1 cellular context compared by ENCODE assay signal in the genomic region with DNA sequence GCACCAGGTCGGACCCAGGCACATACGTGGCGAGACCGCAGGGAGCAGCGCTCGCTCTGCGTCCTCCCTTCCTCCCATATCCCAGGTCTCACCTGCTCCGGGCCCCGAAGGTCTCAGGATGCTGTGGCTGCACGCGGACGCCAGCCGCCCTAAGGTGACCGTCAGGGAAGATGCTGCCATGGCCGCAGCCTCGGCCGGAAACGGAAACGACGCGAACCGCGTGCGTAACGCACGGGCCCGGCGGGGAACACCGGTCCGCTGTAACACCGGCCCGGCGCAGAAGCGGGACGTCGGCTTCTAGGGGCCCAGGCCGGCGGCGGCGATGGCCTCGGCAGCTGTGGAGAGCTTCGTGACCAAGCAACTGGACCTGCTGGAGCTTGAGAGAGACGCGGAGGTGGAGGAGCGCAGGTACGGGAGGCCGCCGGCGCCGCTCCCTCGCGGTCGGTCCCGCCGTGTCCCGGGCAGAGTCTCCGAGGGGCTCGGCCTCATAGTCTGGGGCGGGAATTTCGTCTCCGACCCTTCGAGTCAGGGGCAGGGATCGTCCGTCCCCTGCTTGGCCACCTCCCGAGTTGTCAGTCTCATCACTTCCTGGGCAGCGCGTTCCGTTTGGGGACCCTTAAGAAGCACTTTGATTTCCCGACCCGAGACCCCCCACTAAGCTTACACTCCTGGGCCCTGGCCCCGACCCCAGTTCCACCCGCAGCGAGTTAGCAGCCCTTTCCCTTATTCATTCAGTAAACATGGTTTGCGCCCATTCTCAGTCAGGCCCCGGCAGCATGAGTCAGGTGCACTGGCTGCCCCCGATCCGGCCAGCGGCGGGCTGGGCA.
TF ChIP-seq lines count a peak whose summit lies in the region.

A gene (plus strand): TSS at position 261 of the 827 bp plus-strand sequence. CDS start 62 bp downstream, at position 323.
A gene (minus strand): TSS at position 202 of the 827 bp plus-strand sequence. CDS start 22 bp downstream, at position 180.

TF ChIP-seq in GM12878, 131 proteins besides CTCF, POLR2A, EP300 and RAD21 (continued from another document):
- TF ChIP-seq, protein P1, sequence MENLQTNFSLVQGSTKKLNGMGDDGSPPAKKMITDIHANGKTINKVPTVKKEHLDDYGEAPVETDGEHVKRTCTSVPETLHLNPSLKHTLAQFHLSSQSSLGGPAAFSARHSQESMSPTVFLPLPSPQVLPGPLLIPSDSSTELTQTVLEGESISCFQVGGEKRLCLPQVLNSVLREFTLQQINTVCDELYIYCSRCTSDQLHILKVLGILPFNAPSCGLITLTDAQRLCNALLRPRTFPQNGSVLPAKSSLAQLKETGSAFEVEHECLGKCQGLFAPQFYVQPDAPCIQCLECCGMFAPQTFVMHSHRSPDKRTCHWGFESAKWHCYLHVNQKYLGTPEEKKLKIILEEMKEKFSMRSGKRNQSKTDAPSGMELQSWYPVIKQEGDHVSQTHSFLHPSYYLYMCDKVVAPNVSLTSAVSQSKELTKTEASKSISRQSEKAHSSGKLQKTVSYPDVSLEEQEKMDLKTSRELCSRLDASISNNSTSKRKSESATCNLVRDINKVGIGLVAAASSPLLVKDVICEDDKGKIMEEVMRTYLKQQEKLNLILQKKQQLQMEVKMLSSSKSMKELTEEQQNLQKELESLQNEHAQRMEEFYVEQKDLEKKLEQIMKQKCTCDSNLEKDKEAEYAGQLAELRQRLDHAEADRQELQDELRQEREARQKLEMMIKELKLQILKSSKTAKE (IDR thresholded peaks at IDR 0.05; ENCODE audit: low read depth, poor library complexity, severe bottlenecking), result no peak
- TF ChIP-seq, protein P2, sequence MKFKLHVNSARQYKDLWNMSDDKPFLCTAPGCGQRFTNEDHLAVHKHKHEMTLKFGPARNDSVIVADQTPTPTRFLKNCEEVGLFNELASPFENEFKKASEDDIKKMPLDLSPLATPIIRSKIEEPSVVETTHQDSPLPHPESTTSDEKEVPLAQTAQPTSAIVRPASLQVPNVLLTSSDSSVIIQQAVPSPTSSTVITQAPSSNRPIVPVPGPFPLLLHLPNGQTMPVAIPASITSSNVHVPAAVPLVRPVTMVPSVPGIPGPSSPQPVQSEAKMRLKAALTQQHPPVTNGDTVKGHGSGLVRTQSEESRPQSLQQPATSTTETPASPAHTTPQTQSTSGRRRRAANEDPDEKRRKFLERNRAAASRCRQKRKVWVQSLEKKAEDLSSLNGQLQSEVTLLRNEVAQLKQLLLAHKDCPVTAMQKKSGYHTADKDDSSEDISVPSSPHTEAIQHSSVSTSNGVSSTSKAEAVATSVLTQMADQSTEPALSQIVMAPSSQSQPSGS (IDR thresholded peaks at IDR 0.05; ENCODE audit: low read length), result no peak
- TF ChIP-seq RAD51 (IDR thresholded peaks at IDR 0.05) (no peak), SIN3A (IDR thresholded peaks at IDR 0.05; ENCODE audit: low read depth, low read length) (peak; percentile 89), NR2C1 (IDR thresholded peaks at IDR 0.05) (peak; percentile 76), ZZZ3 (IDR thresholded peaks at IDR 0.05; ENCODE audit: control insufficient read depth, insufficient read length, low read depth) (peak; percentile 63), CBX3 (IDR thresholded peaks at IDR 0.05; ENCODE audit: borderline replicate concordance, low read depth) (no peak), BCL11A (IDR thresholded peaks at IDR 0.05; ENCODE audit: low read depth, low read length) (peak; percentile 36; the same call in 1 of the 2 replicates), SUPT20H (IDR thresholded peaks at IDR 0.05; ENCODE audit: borderline replicate concordance, control insufficient read depth, low read depth, low read length) (no peak), KDM1A (IDR thresholded peaks at IDR 0.05; ENCODE audit: borderline replicate concordance) (no peak)
- TF ChIP-seq, protein P3, sequence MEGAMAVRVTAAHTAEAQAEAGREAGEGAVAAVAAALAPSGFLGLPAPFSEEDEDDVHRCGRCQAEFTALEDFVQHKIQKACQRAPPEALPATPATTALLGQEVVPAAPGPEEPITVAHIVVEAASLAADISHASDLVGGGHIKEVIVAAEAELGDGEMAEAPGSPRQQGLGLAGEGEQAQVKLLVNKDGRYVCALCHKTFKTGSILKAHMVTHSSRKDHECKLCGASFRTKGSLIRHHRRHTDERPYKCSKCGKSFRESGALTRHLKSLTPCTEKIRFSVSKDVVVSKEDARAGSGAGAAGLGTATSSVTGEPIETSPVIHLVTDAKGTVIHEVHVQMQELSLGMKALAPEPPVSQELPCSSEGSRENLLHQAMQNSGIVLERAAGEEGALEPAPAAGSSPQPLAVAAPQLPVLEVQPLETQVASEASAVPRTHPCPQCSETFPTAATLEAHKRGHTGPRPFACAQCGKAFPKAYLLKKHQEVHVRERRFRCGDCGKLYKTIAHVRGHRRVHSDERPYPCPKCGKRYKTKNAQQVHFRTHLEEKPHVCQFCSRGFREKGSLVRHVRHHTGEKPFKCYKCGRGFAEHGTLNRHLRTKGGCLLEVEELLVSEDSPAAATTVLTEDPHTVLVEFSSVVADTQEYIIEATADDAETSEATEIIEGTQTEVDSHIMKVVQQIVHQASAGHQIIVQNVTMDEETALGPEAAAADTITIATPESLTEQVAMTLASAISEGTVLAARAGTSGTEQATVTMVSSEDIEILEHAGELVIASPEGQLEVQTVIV (IDR thresholded peaks at IDR 0.05; ENCODE audit: borderline replicate concordance, partially characterized antibody), result peak; percentile 41
- TF ChIP-seq, protein P4, sequence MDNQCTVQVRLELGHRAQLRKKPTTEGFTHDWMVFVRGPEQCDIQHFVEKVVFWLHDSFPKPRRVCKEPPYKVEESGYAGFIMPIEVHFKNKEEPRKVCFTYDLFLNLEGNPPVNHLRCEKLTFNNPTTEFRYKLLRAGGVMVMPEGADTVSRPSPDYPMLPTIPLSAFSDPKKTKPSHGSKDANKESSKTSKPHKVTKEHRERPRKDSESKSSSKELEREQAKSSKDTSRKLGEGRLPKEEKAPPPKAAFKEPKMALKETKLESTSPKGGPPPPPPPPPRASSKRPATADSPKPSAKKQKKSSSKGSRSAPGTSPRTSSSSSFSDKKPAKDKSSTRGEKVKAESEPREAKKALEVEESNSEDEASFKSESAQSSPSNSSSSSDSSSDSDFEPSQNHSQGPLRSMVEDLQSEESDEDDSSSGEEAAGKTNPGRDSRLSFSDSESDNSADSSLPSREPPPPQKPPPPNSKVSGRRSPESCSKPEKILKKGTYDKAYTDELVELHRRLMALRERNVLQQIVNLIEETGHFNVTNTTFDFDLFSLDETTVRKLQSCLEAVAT (IDR thresholded peaks at IDR 0.05), result no peak; the same call in 1 of the 2 replicates
- TF ChIP-seq, protein P5, sequence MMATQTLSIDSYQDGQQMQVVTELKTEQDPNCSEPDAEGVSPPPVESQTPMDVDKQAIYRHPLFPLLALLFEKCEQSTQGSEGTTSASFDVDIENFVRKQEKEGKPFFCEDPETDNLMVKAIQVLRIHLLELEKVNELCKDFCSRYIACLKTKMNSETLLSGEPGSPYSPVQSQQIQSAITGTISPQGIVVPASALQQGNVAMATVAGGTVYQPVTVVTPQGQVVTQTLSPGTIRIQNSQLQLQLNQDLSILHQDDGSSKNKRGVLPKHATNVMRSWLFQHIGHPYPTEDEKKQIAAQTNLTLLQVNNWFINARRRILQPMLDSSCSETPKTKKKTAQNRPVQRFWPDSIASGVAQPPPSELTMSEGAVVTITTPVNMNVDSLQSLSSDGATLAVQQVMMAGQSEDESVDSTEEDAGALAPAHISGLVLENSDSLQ (IDR thresholded peaks at IDR 0.05), result peak; percentile 77
- TF ChIP-seq, protein P6, sequence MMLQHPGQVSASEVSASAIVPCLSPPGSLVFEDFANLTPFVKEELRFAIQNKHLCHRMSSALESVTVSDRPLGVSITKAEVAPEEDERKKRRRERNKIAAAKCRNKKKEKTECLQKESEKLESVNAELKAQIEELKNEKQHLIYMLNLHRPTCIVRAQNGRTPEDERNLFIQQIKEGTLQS (IDR thresholded peaks at IDR 0.05; ENCODE audit: borderline replicate concordance, extremely low read depth, low read depth, low read length), result no peak
- TF ChIP-seq, protein P7, sequence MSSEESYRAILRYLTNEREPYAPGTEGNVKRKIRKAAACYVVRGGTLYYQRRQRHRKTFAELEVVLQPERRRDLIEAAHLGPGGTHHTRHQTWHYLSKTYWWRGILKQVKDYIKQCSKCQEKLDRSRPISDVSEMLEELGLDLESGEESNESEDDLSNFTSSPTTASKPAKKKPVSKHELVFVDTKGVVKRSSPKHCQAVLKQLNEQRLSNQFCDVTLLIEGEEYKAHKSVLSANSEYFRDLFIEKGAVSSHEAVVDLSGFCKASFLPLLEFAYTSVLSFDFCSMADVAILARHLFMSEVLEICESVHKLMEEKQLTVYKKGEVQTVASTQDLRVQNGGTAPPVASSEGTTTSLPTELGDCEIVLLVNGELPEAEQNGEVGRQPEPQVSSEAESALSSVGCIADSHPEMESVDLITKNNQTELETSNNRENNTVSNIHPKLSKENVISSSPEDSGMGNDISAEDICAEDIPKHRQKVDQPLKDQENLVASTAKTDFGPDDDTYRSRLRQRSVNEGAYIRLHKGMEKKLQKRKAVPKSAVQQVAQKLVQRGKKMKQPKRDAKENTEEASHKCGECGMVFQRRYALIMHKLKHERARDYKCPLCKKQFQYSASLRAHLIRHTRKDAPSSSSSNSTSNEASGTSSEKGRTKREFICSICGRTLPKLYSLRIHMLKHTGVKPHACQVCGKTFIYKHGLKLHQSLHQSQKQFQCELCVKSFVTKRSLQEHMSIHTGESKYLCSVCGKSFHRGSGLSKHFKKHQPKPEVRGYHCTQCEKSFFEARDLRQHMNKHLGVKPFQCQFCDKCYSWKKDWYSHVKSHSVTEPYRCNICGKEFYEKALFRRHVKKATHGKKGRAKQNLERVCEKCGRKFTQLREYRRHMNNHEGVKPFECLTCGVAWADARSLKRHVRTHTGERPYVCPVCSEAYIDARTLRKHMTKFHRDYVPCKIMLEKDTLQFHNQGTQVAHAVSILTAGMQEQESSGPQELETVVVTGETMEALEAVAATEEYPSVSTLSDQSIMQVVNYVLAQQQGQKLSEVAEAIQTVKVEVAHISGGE (CRISPR knock-in tag; IDR thresholded peaks at IDR 0.05), result peak; percentile 100
- TF ChIP-seq, protein P8, sequence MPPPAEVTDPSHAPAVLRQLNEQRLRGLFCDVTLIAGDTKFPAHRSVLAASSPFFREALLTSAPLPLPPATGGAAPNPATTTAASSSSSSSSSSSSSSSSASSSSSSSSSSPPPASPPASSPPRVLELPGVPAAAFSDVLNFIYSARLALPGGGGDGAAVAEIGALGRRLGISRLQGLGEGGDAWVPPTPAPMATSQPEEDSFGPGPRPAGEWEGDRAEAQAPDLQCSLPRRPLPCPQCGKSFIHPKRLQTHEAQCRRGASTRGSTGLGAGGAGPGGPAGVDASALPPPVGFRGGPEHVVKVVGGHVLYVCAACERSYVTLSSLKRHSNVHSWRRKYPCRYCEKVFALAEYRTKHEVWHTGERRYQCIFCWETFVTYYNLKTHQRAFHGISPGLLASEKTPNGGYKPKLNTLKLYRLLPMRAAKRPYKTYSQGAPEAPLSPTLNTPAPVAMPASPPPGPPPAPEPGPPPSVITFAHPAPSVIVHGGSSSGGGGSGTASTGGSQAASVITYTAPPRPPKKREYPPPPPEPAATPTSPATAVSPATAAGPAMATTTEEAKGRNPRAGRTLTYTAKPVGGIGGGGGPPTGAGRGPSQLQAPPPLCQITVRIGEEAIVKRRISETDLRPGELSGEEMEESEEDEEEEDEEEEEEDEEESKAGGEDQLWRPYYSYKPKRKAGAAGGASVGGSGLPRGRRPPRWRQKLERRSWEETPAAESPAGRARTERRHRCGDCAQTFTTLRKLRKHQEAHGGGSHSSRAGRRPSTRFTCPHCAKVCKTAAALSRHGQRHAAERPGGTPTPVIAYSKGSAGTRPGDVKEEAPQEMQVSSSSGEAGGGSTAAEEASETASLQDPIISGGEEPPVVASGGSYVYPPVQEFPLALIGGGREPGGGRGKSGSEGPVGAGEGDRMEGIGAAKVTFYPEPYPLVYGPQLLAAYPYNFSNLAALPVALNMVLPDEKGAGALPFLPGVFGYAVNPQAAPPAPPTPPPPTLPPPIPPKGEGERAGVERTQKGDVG (CRISPR knock-in tag; IDR thresholded peaks at IDR 0.05), result no peak
